In the genomic region with DNA sequence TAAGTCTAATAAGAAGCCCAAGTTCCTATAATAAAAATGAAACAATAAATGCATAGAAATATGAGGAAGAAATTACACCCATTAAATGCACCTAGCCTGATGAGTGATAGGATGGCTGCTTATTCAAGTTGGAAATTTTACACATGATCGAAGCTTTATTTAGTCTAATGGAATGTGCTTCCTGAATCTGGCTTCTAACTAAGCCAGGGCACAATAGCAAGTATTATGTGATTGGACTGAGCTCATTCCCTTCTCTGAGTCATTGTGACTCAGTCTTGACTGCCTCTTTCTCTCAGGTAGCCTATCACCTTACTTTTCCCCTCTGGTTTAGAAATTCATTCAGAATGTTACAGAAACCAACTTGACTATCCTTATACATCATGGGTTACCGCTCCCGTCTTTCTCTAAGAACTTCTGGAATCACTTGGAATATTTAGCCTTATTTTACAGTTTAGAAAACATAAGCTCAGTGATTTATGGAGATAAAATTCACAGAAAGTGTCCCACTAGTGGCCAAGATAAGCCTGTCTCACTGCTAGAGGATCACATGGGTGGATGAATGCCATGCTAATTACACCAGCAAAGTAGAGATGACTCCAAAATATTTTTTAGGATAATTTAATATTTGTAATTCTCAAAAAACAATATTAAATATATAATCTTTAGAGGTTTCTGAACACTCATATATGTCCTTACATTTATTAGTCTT, we compare ENCODE assay signal across 11 cellular contexts.
DNase-seq lines count a peak whose midpoint lies in the region; ATAC-seq, FAIRE-seq and TF ChIP-seq lines count a peak whose summit lies in the region.
"Had no signal": no experiment of that assay in that cellular context is flagged by ENCODE, and none has a peak within 500 bp of the region (broad histone marks: within the 10 kb centered on the region; RNA-seq: fewer than 3 reads in every experiment).

No MANE protein-coding gene starts in this region.

- H3K27me3 ChIP-seq in body of pancreas, result no peaks in the 10 kb centered on the region
- H3K27me3 ChIP-seq: BLaER1 had no signal

- FAIRE-seq in HTR-8/SVneo (lab: Jason Lieb, UNC), result no peak

- H3K27ac ChIP-seq in body of pancreas, result peak overlapping the region in 3 of 4 donors; percentile 16 to 59 (median 28)
- H3K27ac ChIP-seq: BLaER1 had no signal

- ATAC-seq in body of pancreas (peak; percentile 84), GM21737 (IDR thresholded peaks at IDR 0.05; ENCODE audit: unreplicated experiment) (no peak), HG03045 (IDR thresholded peaks at IDR 0.05; ENCODE audit: unreplicated experiment) (no peak)
- ATAC-seq: WTC11 had no signal

- 80 to 84% methylated on average over 3 of the region's 3 CpGs for WGBS in body of pancreas, 2 donors

- no peaks in the 10 kb centered on the region for H3K36me3 ChIP-seq in body of pancreas (replicated peaks in 1 of 2; ENCODE audit: insufficient read depth in 1 of 2, low read depth in 2 of 2)
- H3K36me3 ChIP-seq: BLaER1 had no signal

- no peak for TF ChIP-seq POLR2A in body of pancreas (IDR thresholded peaks at IDR 0.05)

- no peak overlapping the region for H3K4me3 ChIP-seq in body of pancreas
- H3K4me3 ChIP-seq: BLaER1 had no signal

- no peak for TF ChIP-seq CTCF in body of pancreas (IDR thresholded peaks at IDR 0.05)

- intact Hi-C loops in body of pancreas (cut with DNase I), result no loop called here

- no peaks in the 10 kb centered on the region for H3K4me1 ChIP-seq in body of pancreas
- H3K4me1 ChIP-seq: BLaER1 had no signal

- no peaks in the 10 kb centered on the region for H3K9me3 ChIP-seq in body of pancreas

- peak; percentile 8 for DNase-seq in AG08395 (ENCODE audit: low spot score)
- DNase-seq in HTR-8/SVneo (ENCODE audit: insufficient read length, low spot score), result peak; percentile 24
- no peak for DNase-seq in body of pancreas
- DNase-seq in kidney glomerular epithelial cell (lab: John Stamatoyannopoulos, UW), result peak; percentile 98
- DNase-seq in activated CD8-positive, alpha-beta memory T cell treated with anti-CD3 and anti-CD28 coated beads, Interleukin-2, amount 50 U/mL, for 48 hours, result no peak
- DNase-seq in NCI-H1105 treated with DMSO at 0.1 percent for 48 hours (lab: John Stamatoyannopoulos, UW), result no peak
- DNase-seq: NCI-H1694 had no signal

Comparison
In these comparisons a context has a peak if more than half of its experiments do, and no peak if none do; other contexts are left out.
1. DNase-seq: peak in AG08395 (single experiment), HTR-8/SVneo (single experiment) and kidney glomerular epithelial cell (single experiment); none in body of pancreas (0 of 4), activated CD8-positive, alpha-beta memory T cell treated with anti-CD3 and anti-CD28 coated beads, Interleukin-2, amount 50 U/mL, for 48 hours (single experiment) and NCI-H1105 treated with DMSO at 0.1 percent for 48 hours (single experiment).